In genomic region chr6:137818440-137818839, GRCh38 we compare ENCODE assay signal across 24 cellular contexts. TPM values are rescaled to one million over a fixed set of nuclear protein-coding genes. Genes with fewer than 3 reads are reported as not detected.
DNase-seq lines count a peak whose midpoint lies in the region; ATAC-seq and TF ChIP-seq lines count a peak whose summit lies in the region.
"Had no signal": no experiment of that assay in that cellular context is flagged by ENCODE, and none has a peak within 500 bp of the region (broad histone marks: within the 10 kb centered on the region; RNA-seq: fewer than 3 reads in every experiment).

No MANE protein-coding gene starts in this region.

- peak overlapping the region; percentile 4 for H3K27ac Mint-ChIP-seq in activated CD4-positive, alpha-beta memory T cell treated with anti-CD3 and anti-CD28 coated beads for 36 hours
- H3K27ac Mint-ChIP-seq in activated CD4-positive, alpha-beta memory T cell treated with anti-CD3 and anti-CD28 coated beads, Interleukin-2, amount 10 ng/mL, durations not matched to agents 7 days and 5 days = no peak overlapping the region
- peak overlapping the region; percentile 78 to 100 (median 84) for H3K27ac Mint-ChIP-seq in CD4-positive, CD25-positive, alpha-beta regulatory T cell
- peak overlapping the region; percentile 93 for H3K27ac Mint-ChIP-seq in activated T-helper 17 cell treated with anti-CD3 and anti-CD28 coated beads, Interleukin-2, amount 50 U/mL, for 72 hours
- peak overlapping the region; percentile 81 to 100 (median 100) for H3K27ac Mint-ChIP-seq in naive thymus-derived CD4-positive, alpha-beta T cell
- no peak overlapping the region for H3K27ac Mint-ChIP-seq in MCF 10A (ENCODE audit: low read depth, unreplicated experiment)
- H3K27ac Mint-ChIP-seq: brain had no signal

- no peak overlapping the region for H3K4me3 Mint-ChIP-seq in activated CD4-positive, alpha-beta memory T cell treated with anti-CD3 and anti-CD28 coated beads for 36 hours
- H3K4me3 Mint-ChIP-seq in activated CD4-positive, alpha-beta memory T cell treated with anti-CD3 and anti-CD28 coated beads, Interleukin-2, amount 10 ng/mL, durations not matched to agents 7 days and 5 days = no peak overlapping the region
- H3K4me3 Mint-ChIP-seq in CD4-positive, CD25-positive, alpha-beta regulatory T cell = no peak overlapping the region
- peak overlapping the region; percentile 73 for H3K4me3 Mint-ChIP-seq in activated T-helper 17 cell treated with anti-CD3 and anti-CD28 coated beads, Interleukin-2, amount 50 U/mL, for 72 hours
- H3K4me3 Mint-ChIP-seq in naive thymus-derived CD4-positive, alpha-beta T cell = peak overlapping the region in 6 of 10 donors; percentile 1 to 77 (median 32)
- no peak overlapping the region for H3K4me3 Mint-ChIP-seq in MCF 10A (ENCODE audit: unreplicated experiment)
- H3K4me3 Mint-ChIP-seq: brain had no signal

- no peak for DNase-seq in activated CD4-positive, alpha-beta memory T cell treated with anti-CD3 and anti-CD28 coated beads for 36 hours
- no peak for DNase-seq in activated CD4-positive, alpha-beta memory T cell treated with anti-CD3 and anti-CD28 coated beads, Interleukin-2, amount 10 ng/mL, durations not matched to agents 7 days and 5 days
- DNase-seq in CD4-positive, CD25-positive, alpha-beta regulatory T cell = no peak
- no peak for DNase-seq in naive thymus-derived CD4-positive, alpha-beta T cell
- no peak for DNase-seq in DMS53 treated with DMSO at 0.1 percent for 48 hours (lab: John Stamatoyannopoulos, UW; ENCODE audit: unreplicated experiment)
- no peak for DNase-seq in MCF 10A (ENCODE audit: unreplicated experiment)
- DNase-seq: effector CD4-positive, alpha-beta T cell; foreskin melanocyte; HCEC 1CT; IMR-90; left cardiac atrium; mammary epithelial cell; NCI-H1105; NCI-H2029 treated with DMSO at 0.1 percent for 48 hours; NCI-H2227 treated with DMSO at 0.1 percent for 48 hours; occipital lobe; WERI-Rb-1 had no signal

- H3K4me1 Mint-ChIP-seq in activated CD4-positive, alpha-beta memory T cell treated with anti-CD3 and anti-CD28 coated beads for 36 hours (ENCODE audit: low read depth) = peaks cover 72% of the 10 kb centered on the region
- H3K4me1 Mint-ChIP-seq in activated CD4-positive, alpha-beta memory T cell treated with anti-CD3 and anti-CD28 coated beads, Interleukin-2, amount 10 ng/mL, durations not matched to agents 7 days and 5 days = peaks cover 62% of the 10 kb centered on the region
- peaks cover 21 to 67% (median 54%) of the 10 kb centered on the region in 4 donors for H3K4me1 Mint-ChIP-seq in CD4-positive, CD25-positive, alpha-beta regulatory T cell
- H3K4me1 Mint-ChIP-seq in activated T-helper 17 cell treated with anti-CD3 and anti-CD28 coated beads, Interleukin-2, amount 50 U/mL, for 72 hours = peaks cover 53% of the 10 kb centered on the region
- H3K4me1 Mint-ChIP-seq in naive thymus-derived CD4-positive, alpha-beta T cell = peaks cover 44 to 71% (median 68%) of the 10 kb centered on the region in 7 donors
- peaks cover 5% of the 10 kb centered on the region for H3K4me1 Mint-ChIP-seq in MCF 10A (ENCODE audit: insufficient read depth, unreplicated experiment)

- H3K36me3 Mint-ChIP-seq in activated CD4-positive, alpha-beta memory T cell treated with anti-CD3 and anti-CD28 coated beads for 36 hours = no peaks in the 10 kb centered on the region
- peaks cover 4% of the 10 kb centered on the region for H3K36me3 Mint-ChIP-seq in activated CD4-positive, alpha-beta memory T cell treated with anti-CD3 and anti-CD28 coated beads, Interleukin-2, amount 10 ng/mL, durations not matched to agents 7 days and 5 days (ENCODE audit: low read depth)
- no peaks in the 10 kb centered on the region for H3K36me3 Mint-ChIP-seq in CD4-positive, CD25-positive, alpha-beta regulatory T cell
- peaks cover under 1% of the 10 kb centered on the region for H3K36me3 Mint-ChIP-seq in activated T-helper 17 cell treated with anti-CD3 and anti-CD28 coated beads, Interleukin-2, amount 50 U/mL, for 72 hours (ENCODE audit: low read depth)
- peaks cover 0 to 6% (median 0%) of the 10 kb centered on the region in 5 donors for H3K36me3 Mint-ChIP-seq in naive thymus-derived CD4-positive, alpha-beta T cell
- no peaks in the 10 kb centered on the region for H3K36me3 Mint-ChIP-seq in MCF 10A (ENCODE audit: insufficient read depth, unreplicated experiment)
- H3K36me3 Mint-ChIP-seq: brain had no signal

- H3K4me3 ChIP-seq in CD4-positive, CD25-positive, alpha-beta regulatory T cell (ENCODE audit: low read depth, low read length) = no peak overlapping the region
- H3K4me3 ChIP-seq in naive thymus-derived CD4-positive, alpha-beta T cell (ENCODE audit: low read length) = no peak overlapping the region
- H3K4me3 ChIP-seq: A549, skin epidermis, vagina had no signal

- H3K9me3 ChIP-seq in CD4-positive, CD25-positive, alpha-beta regulatory T cell (ENCODE audit: control insufficient read depth in 2 of 2, low read length in 2 of 2) = no peaks in the 10 kb centered on the region
- H3K9me3 ChIP-seq in naive thymus-derived CD4-positive, alpha-beta T cell (ENCODE audit: control insufficient read depth in 2 of 3, low read length in 3 of 3) = no peaks in the 10 kb centered on the region
- H3K9me3 ChIP-seq: A549, vagina had no signal

- TF ChIP-seq CTCF in MCF 10A (IDR thresholded peaks at IDR 0.05; ENCODE audit: unreplicated experiment) = no peak

- CTCF ChIA-PET in activated CD4-positive, alpha-beta memory T cell treated with anti-CD3 and anti-CD28 coated beads for 36 hours (lab: Charles Lee) = interaction anchor here (1.8 kb wide), 1 partner anchor 19 kb away, joined by 4 read pairs; no protein-coding TSS in a partner anchor
- CTCF ChIA-PET in activated CD4-positive, alpha-beta memory T cell treated with anti-CD3 and anti-CD28 coated beads, Interleukin-2, amount 10 ng/mL, durations not matched to agents 7 days and 5 days (lab: Charles Lee) = interaction anchor here (0.8 kb wide), 1 partner anchor 20 kb away, joined by 3 read pairs; no protein-coding TSS in a partner anchor
- CTCF ChIA-PET in naive thymus-derived CD4-positive, alpha-beta T cell (lab: Charles Lee) = interaction anchor here (0.9 to 2.9 kb wide), 3 partner anchors 10 to 52 kb away, joined by 3 to 11 read pairs (median 4); no protein-coding TSS in a partner anchor
- CTCF ChIA-PET in MCF 10A (lab: Yijun Ruan, JAX) = interaction anchor here (0.6 to 1.1 kb wide), 4 partner anchors 10 to 37 kb away, joined by 3 to 4 read pairs (median 4); no protein-coding TSS in a partner anchor

- H3K36me3 ChIP-seq in CD4-positive, CD25-positive, alpha-beta regulatory T cell (ENCODE audit: control insufficient read depth, insufficient read depth, low read length) = no peaks in the 10 kb centered on the region
- no peaks in the 10 kb centered on the region for H3K36me3 ChIP-seq in naive thymus-derived CD4-positive, alpha-beta T cell (ENCODE audit: control insufficient read depth in 2 of 3, insufficient read depth in 3 of 3, low read length in 3 of 3)
- H3K36me3 ChIP-seq: vagina, WERI-Rb-1 had no signal

- intact Hi-C loops in activated CD4-positive, alpha-beta memory T cell treated with anti-CD3 and anti-CD28 coated beads for 36 hours (cut with micrococcal nuclease) = no loop called here
- intact Hi-C loops in naive thymus-derived CD4-positive, alpha-beta T cell (cut with micrococcal nuclease) = loop anchor here in 1 of 2 donors (10.0 kb wide), 1 partner anchor 586 kb away; the partner anchor contains the start of gene HEBP2
- intact Hi-C loops in MCF 10A (cut with micrococcal nuclease) = no loop called here

- BruUV-seq in MCF 10A (replicated peaks; lab: Mats Ljungman, UMichigan) = no TSS peak

- ATAC-seq in CD4-positive, CD25-positive, alpha-beta regulatory T cell (ENCODE audit: low read depth in 2 of 2) = no peak
- ATAC-seq in activated T-helper 17 cell treated with anti-CD3 and anti-CD28 coated beads, Interleukin-2, amount 50 U/mL, for 72 hours (replicated peaks) = no peak
- no peak for ATAC-seq in naive thymus-derived CD4-positive, alpha-beta T cell
- ATAC-seq in HG02763 (IDR thresholded peaks at IDR 0.05; ENCODE audit: unreplicated experiment) = no peak
- ATAC-seq: A549, esophagus mucosa, left cardiac atrium had no signal

- no peaks in the 10 kb centered on the region for H3K27me3 Mint-ChIP-seq in activated CD4-positive, alpha-beta memory T cell treated with anti-CD3 and anti-CD28 coated beads for 36 hours
- no peaks in the 10 kb centered on the region for H3K27me3 Mint-ChIP-seq in activated CD4-positive, alpha-beta memory T cell treated with anti-CD3 and anti-CD28 coated beads, Interleukin-2, amount 10 ng/mL, durations not matched to agents 7 days and 5 days
- H3K27me3 Mint-ChIP-seq in CD4-positive, CD25-positive, alpha-beta regulatory T cell = no peaks in the 10 kb centered on the region
- H3K27me3 Mint-ChIP-seq in activated T-helper 17 cell treated with anti-CD3 and anti-CD28 coated beads, Interleukin-2, amount 50 U/mL, for 72 hours = no peaks in the 10 kb centered on the region
- H3K27me3 Mint-ChIP-seq in naive thymus-derived CD4-positive, alpha-beta T cell = no peaks in the 10 kb centered on the region
- H3K27me3 Mint-ChIP-seq in MCF 10A (ENCODE audit: insufficient read depth, unreplicated experiment) = no peaks in the 10 kb centered on the region

- no peak overlapping the region for H3K27ac ChIP-seq in CD4-positive, CD25-positive, alpha-beta regulatory T cell (ENCODE audit: insufficient read depth, low read length, poor library complexity, severe bottlenecking)
- H3K27ac ChIP-seq in naive thymus-derived CD4-positive, alpha-beta T cell (ENCODE audit: low read depth, low read length) = peak overlapping the region; percentile 99
- H3K27ac ChIP-seq: A549, vagina, WERI-Rb-1 had no signal

- POLR2A ChIA-PET in activated CD4-positive, alpha-beta memory T cell treated with anti-CD3 and anti-CD28 coated beads for 36 hours (lab: Charles Lee) = no interaction called here
- POLR2A ChIA-PET in activated CD4-positive, alpha-beta memory T cell treated with anti-CD3 and anti-CD28 coated beads, Interleukin-2, amount 10 ng/mL, durations not matched to agents 7 days and 5 days (lab: Charles Lee) = no interaction called here
- POLR2A ChIA-PET in naive thymus-derived CD4-positive, alpha-beta T cell (lab: Charles Lee) = interaction anchor here (2.1 kb wide), 1 partner anchor 49 kb away, joined by 13 read pairs; the partner anchor contains the start of gene TNFAIP3
- POLR2A ChIA-PET in MCF 10A (lab: Yijun Ruan, JAX) = interaction anchor here (0.9 to 1.3 kb wide), 2 partner anchors 10 to 41 kb away, joined by 3 read pairs; no protein-coding TSS in a partner anchor

- no peaks in the 10 kb centered on the region for H3K27me3 ChIP-seq in CD4-positive, CD25-positive, alpha-beta regulatory T cell (ENCODE audit: control insufficient read depth, insufficient read depth, low read length)
- H3K27me3 ChIP-seq in naive thymus-derived CD4-positive, alpha-beta T cell (ENCODE audit: control insufficient read depth in 2 of 2, insufficient read depth in 2 of 2, low read length in 2 of 2) = no peaks in the 10 kb centered on the region
- H3K27me3 ChIP-seq: vagina had no signal

- peaks cover 59% of the 10 kb centered on the region for H3K4me1 ChIP-seq in CD4-positive, CD25-positive, alpha-beta regulatory T cell (ENCODE audit: control insufficient read depth, insufficient read depth, low read length, poor library complexity, severe bottlenecking)
- H3K4me1 ChIP-seq in naive thymus-derived CD4-positive, alpha-beta T cell (ENCODE audit: control insufficient read depth in 2 of 2, insufficient read depth in 2 of 2, low read length in 2 of 2) = peaks cover 29 to 53% of the 10 kb centered on the region in 2 donors
- H3K4me1 ChIP-seq: A549, vagina had no signal

- no peaks in the 10 kb centered on the region for H3K9me3 Mint-ChIP-seq in activated CD4-positive, alpha-beta memory T cell treated with anti-CD3 and anti-CD28 coated beads for 36 hours
- no peaks in the 10 kb centered on the region for H3K9me3 Mint-ChIP-seq in activated CD4-positive, alpha-beta memory T cell treated with anti-CD3 and anti-CD28 coated beads, Interleukin-2, amount 10 ng/mL, durations not matched to agents 7 days and 5 days
- H3K9me3 Mint-ChIP-seq in CD4-positive, CD25-positive, alpha-beta regulatory T cell = no peaks in the 10 kb centered on the region
- no peaks in the 10 kb centered on the region for H3K9me3 Mint-ChIP-seq in activated T-helper 17 cell treated with anti-CD3 and anti-CD28 coated beads, Interleukin-2, amount 50 U/mL, for 72 hours
- H3K9me3 Mint-ChIP-seq in naive thymus-derived CD4-positive, alpha-beta T cell = peaks cover 0 to 1% (median 0%) of the 10 kb centered on the region in 11 donors
- no peaks in the 10 kb centered on the region for H3K9me3 Mint-ChIP-seq in MCF 10A (ENCODE audit: unreplicated experiment)

RNA-seq across cellular contexts. Expression of gene TNFAIP3, which starts 48.6 kb away (rescaled TPM):
- total RNA-seq in activated CD4-positive, alpha-beta memory T cell treated with anti-CD3 and anti-CD28 coated beads for 36 hours = 100 to 1,000 TPM; 259 to 267 TPM
- 100 to 1,000 TPM; 143 to 144 TPM for total RNA-seq in activated CD4-positive, alpha-beta memory T cell treated with anti-CD3 and anti-CD28 coated beads, Interleukin-2, amount 10 ng/mL, durations not matched to agents 7 days and 5 days
- total RNA-seq in CD4-positive, CD25-positive, alpha-beta regulatory T cell = 3,783 TPM
- 100 to 1,000 TPM in 2 of 4 donors, 10 to 100 TPM in 2; 70.5 to 103 (median 86.4) TPM for polyA plus RNA-seq in CD4-positive, CD25-positive, alpha-beta regulatory T cell
- 100 to 1,000 TPM; 254 to 663 TPM for total RNA-seq in activated T-helper 17 cell treated with anti-CD3 and anti-CD28 coated beads, Interleukin-2, amount 50 U/mL, for 72 hours
- 1,000 to 10,000 TPM in 2 of 5 experiments, 100 to 1,000 TPM in 3; 135 to 2,915 (median 141) TPM for total RNA-seq in naive thymus-derived CD4-positive, alpha-beta T cell
- 10 to 100 TPM; 66.6 to 90.5 TPM for polyA plus RNA-seq in naive thymus-derived CD4-positive, alpha-beta T cell
- 38.2 and 52.8 TPM in 2 replicates for total RNA-seq in MCF 10A (2022)

Comparison
In these comparisons a context has a peak if more than half of its experiments do, and no peak if none do; other contexts are left out.
1. H3K27ac Mint-ChIP-seq: peak in activated CD4-positive, alpha-beta memory T cell treated with anti-CD3 and anti-CD28 coated beads for 36 hours (single experiment), CD4-positive, CD25-positive, alpha-beta regulatory T cell (3 of 3), activated T-helper 17 cell treated with anti-CD3 and anti-CD28 coated beads, Interleukin-2, amount 50 U/mL, for 72 hours (single experiment) and naive thymus-derived CD4-positive, alpha-beta T cell (9 of 9); none in activated CD4-positive, alpha-beta memory T cell treated with anti-CD3 and anti-CD28 coated beads, Interleukin-2, amount 10 ng/mL, durations not matched to agents 7 days and 5 days (single experiment) and MCF 10A (single experiment).
2. H3K4me3 Mint-ChIP-seq: peak in activated T-helper 17 cell treated with anti-CD3 and anti-CD28 coated beads, Interleukin-2, amount 50 U/mL, for 72 hours (single experiment) and naive thymus-derived CD4-positive, alpha-beta T cell (6 of 10); none in activated CD4-positive, alpha-beta memory T cell treated with anti-CD3 and anti-CD28 coated beads for 36 hours (single experiment), activated CD4-positive, alpha-beta memory T cell treated with anti-CD3 and anti-CD28 coated beads, Interleukin-2, amount 10 ng/mL, durations not matched to agents 7 days and 5 days (single experiment), CD4-positive, CD25-positive, alpha-beta regulatory T cell (0 of 4) and MCF 10A (single experiment).
3. POLR2A ChIA-PET loops: an anchor here in naive thymus-derived CD4-positive, alpha-beta T cell (2.1 kb wide) and MCF 10A (0.9 to 1.3 kb wide); none called in activated CD4-positive, alpha-beta memory T cell treated with anti-CD3 and anti-CD28 coated beads for 36 hours and activated CD4-positive, alpha-beta memory T cell treated with anti-CD3 and anti-CD28 coated beads, Interleukin-2, amount 10 ng/mL, durations not matched to agents 7 days and 5 days.